19 cellular contexts compared by ENCODE assay signal in the genomic region with DNA sequence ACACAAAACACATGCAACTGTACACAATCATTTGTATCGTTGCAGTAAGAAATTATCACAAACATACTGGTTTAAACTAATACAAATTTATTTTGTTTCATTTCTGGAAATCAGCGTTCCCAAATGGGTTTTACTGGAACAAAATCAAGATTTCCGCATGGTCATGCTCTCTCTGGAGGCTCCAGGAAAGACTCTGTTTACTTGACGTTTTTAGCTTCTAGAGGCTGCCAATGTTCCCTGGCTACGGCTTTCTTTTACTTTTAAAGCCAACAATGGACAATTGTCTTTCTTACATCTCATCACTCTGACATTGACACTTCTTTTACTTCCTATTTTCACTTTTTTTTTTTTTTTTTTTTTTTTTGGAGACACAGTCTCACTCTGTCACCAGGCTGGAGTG.
DNase-seq lines count a peak whose midpoint lies in the region; TF ChIP-seq lines count a peak whose summit lies in the region.
"Had no signal": no experiment of that assay in that cellular context is flagged by ENCODE, and none has a peak within 500 bp of the region (broad histone marks: within the 10 kb centered on the region; RNA-seq: fewer than 3 reads in every experiment).

No MANE protein-coding gene starts in this region.

- no peak overlapping the region for H3K9ac ChIP-seq in Karpas-422 (ENCODE audit: low read length)
- no peak overlapping the region for H3K9ac ChIP-seq in SU-DHL-6 (ENCODE audit: low read length)

- no peak for TF ChIP-seq CTCF in SU-DHL-6 (IDR thresholded peaks at IDR 0.05; ENCODE audit: insufficient read depth, low read length, poor library complexity, severe bottlenecking)

- H2AFZ ChIP-seq in Karpas-422 (ENCODE audit: low read length) (peak overlapping the region; percentile 63; the same call in 1 of the 2 replicates), SU-DHL-6 (ENCODE audit: low read depth, low read length, severe bottlenecking) (peak overlapping the region; percentile 71)

- H3F3A ChIP-seq in SU-DHL-6 (ENCODE audit: insufficient read depth), result no peaks in the 10 kb centered on the region

- in situ Hi-C loops in G401 (cut with HindIII; ENCODE audit: low sequenced_read_pairs), result no loop called here

- DNase-seq in G401 (ENCODE audit: low spot score), result peak; percentile 4
- DNase-seq in Karpas-422, result no peak
- DNase-seq in pons (ENCODE audit: low spot score), result peak; percentile 21
- no peak for DNase-seq in NCI-H2107 (lab: John Stamatoyannopoulos, UW)
- DNase-seq in UCSD-AML1 (lab: John Stamatoyannopoulos, UW; ENCODE audit: unreplicated experiment), result no peak
- DNase-seq in NCI-H345 treated with DMSO at 0.1 percent for 48 hours (lab: John Stamatoyannopoulos, UW; ENCODE audit: unreplicated experiment), result no peak
- DNase-seq: C1 segment of cervical spinal cord; CD8-positive, alpha-beta T cell; GOT3; NCI-H1092 treated with DMSO at 0.1 percent for 48 hours; NCI-H1436 treated with DMSO at 0.1 percent for 48 hours; NCI-H1930; NCI-H226; NCI-H526; Peyer's patch; SW 1271; T-helper 17 cell had no signal

- no peak overlapping the region for H3K27ac ChIP-seq in Karpas-422 (ENCODE audit: low read length)
- no peak overlapping the region for H3K27ac ChIP-seq in SU-DHL-6 (ENCODE audit: low read depth, low read length)
- H3K27ac ChIP-seq: Peyer's patch had no signal

- H3K9me2 ChIP-seq in Karpas-422 (replicated peaks; ENCODE audit: insufficient read depth, low read length) (no peaks in the 10 kb centered on the region), SU-DHL-6 (replicated peaks; ENCODE audit: insufficient read depth, low read length) (no peaks in the 10 kb centered on the region)

- no peaks in the 10 kb centered on the region for H4K20me1 ChIP-seq in Karpas-422 (ENCODE audit: insufficient read depth, low read depth, low read length)
- no peaks in the 10 kb centered on the region for H4K20me1 ChIP-seq in SU-DHL-6 (ENCODE audit: low read depth, low read length)

- no peaks in the 10 kb centered on the region for H3K4me1 ChIP-seq in Karpas-422 (ENCODE audit: low read length)
- H3K4me1 ChIP-seq: Peyer's patch had no signal

- H3K36me3 ChIP-seq in Karpas-422 (ENCODE audit: insufficient read depth, low read length), result no peaks in the 10 kb centered on the region
- no peaks in the 10 kb centered on the region for H3K36me3 ChIP-seq in SU-DHL-6 (ENCODE audit: low read length)
- H3K36me3 ChIP-seq: Peyer's patch had no signal

- H3K27me3 ChIP-seq in Karpas-422 (ENCODE audit: low read length) (no peaks in the 10 kb centered on the region), SU-DHL-6 (ENCODE audit: low read length) (no peaks in the 10 kb centered on the region)
- H3K27me3 ChIP-seq: Peyer's patch had no signal

- H3K4me3 ChIP-seq in Karpas-422 (ENCODE audit: low read length) (no peak overlapping the region), SU-DHL-6 (ENCODE audit: insufficient read depth, low read length, poor library complexity, severe bottlenecking) (no peak overlapping the region)
- H3K4me3 ChIP-seq: K562, Peyer's patch had no signal

- H3K9me3 ChIP-seq in Karpas-422 (ENCODE audit: low read length) (no peaks in the 10 kb centered on the region), SU-DHL-6 (ENCODE audit: insufficient read depth, low read length) (no peaks in the 10 kb centered on the region)
- H3K9me3 ChIP-seq: Peyer's patch had no signal

- H3K4me2 ChIP-seq in Karpas-422 (ENCODE audit: low read depth, low read length, poor library complexity, severe bottlenecking), result no peak overlapping the region
- H3K4me2 ChIP-seq in SU-DHL-6 (ENCODE audit: low read depth, low read length, poor library complexity, severe bottlenecking), result no peak overlapping the region

- H3K79me2 ChIP-seq in Karpas-422 (ENCODE audit: low read length), result no peaks in the 10 kb centered on the region
- H3K79me2 ChIP-seq in SU-DHL-6 (ENCODE audit: insufficient read depth, low read length), result no peaks in the 10 kb centered on the region

Comparison
In these comparisons a context has a peak if more than half of its experiments do, and no peak if none do; other contexts are left out.
1. DNase-seq: peak in G401 (single experiment) and pons (single experiment); none in Karpas-422 (single experiment), NCI-H2107 (single experiment), UCSD-AML1 (single experiment) and NCI-H345 treated with DMSO at 0.1 percent for 48 hours (single experiment).